ENCODE assay signal across 8 cellular contexts in genomic region chr1:205319081-205320018, GRCh38. TPM values are rescaled to one million over a fixed set of nuclear protein-coding genes. Genes with fewer than 3 reads are reported as not detected.
A peak's percentile ranks its signal among the peaks of the same experiment; 100 is the strongest.
DNase-seq lines count a peak whose midpoint lies in the region; ATAC-seq, FAIRE-seq and TF ChIP-seq lines count a peak whose summit lies in the region.

No MANE protein-coding gene starts in this region.

- peaks cover 71% of the 10 kb centered on the region for H3K79me2 ChIP-seq in MM.1S (ENCODE audit: low read length)
- no peaks in the 10 kb centered on the region for H3K79me2 ChIP-seq in endothelial cell of umbilical vein (ENCODE audit: control insufficient read depth, insufficient read depth, low read length)

- H3K4me3 Mint-ChIP-seq in T-helper 2 cell treated with Interferon-gamma antibody and Interleukin-4, amounts not matched to agents 5 μg/mL and 100 μg/mL, for 36 hours, result peak overlapping the region; percentile 87
- H3K4me3 Mint-ChIP-seq in naive thymus-derived CD4-positive, alpha-beta T cell, result peak overlapping the region; percentile 91 to 100 (median 98)

- H3K27me3 ChIP-seq in MM.1S (replicated peaks; ENCODE audit: insufficient read depth, low read length) (no peaks in the 10 kb centered on the region), endothelial cell of umbilical vein (ENCODE audit: control insufficient read depth in 2 of 2, insufficient read depth in 2 of 2, low read length in 2 of 2) (no peaks in the 10 kb centered on the region), SJCRH30 (no peaks in the 10 kb centered on the region)
- no peaks in the 10 kb centered on the region for H3K27me3 ChIP-seq in naive thymus-derived CD4-positive, alpha-beta T cell (ENCODE audit: control insufficient read depth in 2 of 2, insufficient read depth in 2 of 2, low read length in 2 of 2)

- H3K4me2 ChIP-seq in MM.1S (ENCODE audit: low read depth, low read length) (peak overlapping the region; percentile 92), endothelial cell of umbilical vein (ENCODE audit: insufficient read depth, low read length) (no peak overlapping the region)

- H3K36me3 ChIP-seq in MM.1S (replicated peaks; ENCODE audit: insufficient read depth, low read length) (no peaks in the 10 kb centered on the region), endothelial cell of umbilical vein (ENCODE audit: control insufficient read depth in 2 of 2, extremely low read depth in 1 of 2, insufficient read depth in 2 of 2, low read length in 2 of 2) (no peaks in the 10 kb centered on the region), SJCRH30 (no peaks in the 10 kb centered on the region)
- peaks cover 0 to 18% (median 0%) of the 10 kb centered on the region in 3 experiments for H3K36me3 ChIP-seq in naive thymus-derived CD4-positive, alpha-beta T cell (ENCODE audit: control insufficient read depth in 2 of 3, insufficient read depth in 3 of 3, low read length in 3 of 3)

- dilution Hi-C loops in endothelial cell of umbilical vein (cut with MboI; ENCODE audit: extremely low pct_ligation_motif_present, low sequenced_read_pairs), result no loop called here

- peaks cover 44% of the 10 kb centered on the region for H3K27me3 Mint-ChIP-seq in T-helper 2 cell treated with Interferon-gamma antibody and Interleukin-4, amounts not matched to agents 5 μg/mL and 100 μg/mL, for 36 hours (ENCODE audit: low read depth)
- H3K27me3 Mint-ChIP-seq in naive thymus-derived CD4-positive, alpha-beta T cell, result peaks cover 0 to 8% (median 0%) of the 10 kb centered on the region in 5 donors

- no peaks in the 10 kb centered on the region for H3K9me1 ChIP-seq in endothelial cell of umbilical vein (replicated peaks; ENCODE audit: control insufficient read depth, extremely low read depth, insufficient read depth, low read length)

- no TSS peak for BruUV-seq in endothelial cell of umbilical vein (replicated peaks; lab: Mats Ljungman, UMichigan)

- no peak overlapping the region; the same call in 1 of the 2 replicates for H3K27ac ChIP-seq in MM.1S (ENCODE audit: low read length)
- no peak overlapping the region for H3K27ac ChIP-seq in endothelial cell of umbilical vein (ENCODE audit: insufficient read depth, low read depth, low read length)
- peak overlapping the region; percentile 89 for H3K27ac ChIP-seq in naive thymus-derived CD4-positive, alpha-beta T cell (ENCODE audit: low read depth, low read length)
- no peak overlapping the region for H3K27ac ChIP-seq in SJCRH30

- peak; percentile 17 for ATAC-seq in naive thymus-derived CD4-positive, alpha-beta T cell
- no peak for ATAC-seq in GM18519 (IDR thresholded peaks at IDR 0.05; ENCODE audit: low FRiP score, unreplicated experiment)

- CTCF ChIA-PET in endothelial cell of umbilical vein (lab: Charles Lee), result interaction anchor here (0.8 to 21.6 kb wide), 7 partner anchors 15 to 64 kb away, joined by 3 to 1536 read pairs (median 6); no protein-coding TSS in a partner anchor
- CTCF ChIA-PET in naive thymus-derived CD4-positive, alpha-beta T cell (lab: Charles Lee), result interaction anchor here (0.7 to 21.8 kb wide), 4 partner anchors 14 to 40 kb away, joined by 3 to 955 read pairs (median 4); no protein-coding TSS in a partner anchor

- H2AFZ ChIP-seq in MM.1S (ENCODE audit: low read length) (no peak overlapping the region), endothelial cell of umbilical vein (ENCODE audit: low read depth, low read length) (no peak overlapping the region)

- intact Hi-C loops in endothelial cell of umbilical vein (cut with micrococcal nuclease), result loop anchor here (2.0 kb wide), 1 partner anchor 179 kb away; no protein-coding TSS in a partner anchor
- intact Hi-C loops in naive thymus-derived CD4-positive, alpha-beta T cell (cut with micrococcal nuclease), result loop anchor here (2.0 to 5.0 kb wide), 3 partner anchors 35 to 197 kb away; partner anchors contain the start of genes TMCC2 (in 2 of the 2) and RBBP5 (in 1 of the 2)

- POLR2A ChIA-PET in endothelial cell of umbilical vein (lab: Charles Lee), result interaction anchor here (0.9 kb wide), 1 partner anchor 35 kb away, joined by 5 read pairs; no protein-coding TSS in a partner anchor
- POLR2A ChIA-PET in naive thymus-derived CD4-positive, alpha-beta T cell (lab: Charles Lee), result interaction anchor here (0.6 to 28.6 kb wide), 7 partner anchors 15 to 104 kb away, joined by 3 to 1119 read pairs (median 4); no protein-coding TSS in a partner anchor

- FAIRE-seq in endothelial cell of umbilical vein (lab: Jason Lieb, UNC), result peak; percentile 59

- no peaks in the 10 kb centered on the region for H3K9me2 ChIP-seq in MM.1S (replicated peaks; ENCODE audit: insufficient read depth, low read length)

- H3K27ac Mint-ChIP-seq in T-helper 2 cell treated with Interferon-gamma antibody and Interleukin-4, amounts not matched to agents 5 μg/mL and 100 μg/mL, for 36 hours, result peak overlapping the region; percentile 22
- H3K27ac Mint-ChIP-seq in naive thymus-derived CD4-positive, alpha-beta T cell, result peak overlapping the region; percentile 72 to 99 (median 92)

- H3K9me3 ChIP-seq in MM.1S (replicated peaks; ENCODE audit: insufficient read depth, low read length), result no peaks in the 10 kb centered on the region
- H3K9me3 ChIP-seq in endothelial cell of umbilical vein (replicated peaks; ENCODE audit: control insufficient read depth, insufficient read depth, low read length), result no peaks in the 10 kb centered on the region
- no peaks in the 10 kb centered on the region for H3K9me3 ChIP-seq in naive thymus-derived CD4-positive, alpha-beta T cell (ENCODE audit: control insufficient read depth in 2 of 3, low read length in 3 of 3)
- no peaks in the 10 kb centered on the region for H3K9me3 ChIP-seq in SJCRH30 (replicated peaks)

- in situ Hi-C loops in Caki2 (cut with HindIII; ENCODE audit: low pct_unique_long_range_greater_than_20kb, low sequenced_read_pairs), result no loop called here

- H4K20me1 ChIP-seq in MM.1S (ENCODE audit: insufficient read depth, low read length), result no peaks in the 10 kb centered on the region
- no peaks in the 10 kb centered on the region for H4K20me1 ChIP-seq in endothelial cell of umbilical vein (replicated peaks; ENCODE audit: control insufficient read depth, extremely low read depth, insufficient read depth, low read length)

- peaks cover 6% of the 10 kb centered on the region for H3K36me3 Mint-ChIP-seq in T-helper 2 cell treated with Interferon-gamma antibody and Interleukin-4, amounts not matched to agents 5 μg/mL and 100 μg/mL, for 36 hours (ENCODE audit: low read depth)
- H3K36me3 Mint-ChIP-seq in naive thymus-derived CD4-positive, alpha-beta T cell, result peaks cover 7 to 22% (median 20%) of the 10 kb centered on the region in 5 donors

- H3K4me3 ChIP-seq in MM.1S (ENCODE audit: low read length) (peak overlapping the region; percentile 28), endothelial cell of umbilical vein (replicated peaks in 1 of 3; ENCODE audit: insufficient read depth in 1 of 3, low read depth in 1 of 3, low read length in 3 of 3) (no peak overlapping the region), SJCRH30 (no peak overlapping the region)
- peak overlapping the region; percentile 95 for H3K4me3 ChIP-seq in naive thymus-derived CD4-positive, alpha-beta T cell (ENCODE audit: low read length)

- H3K9ac ChIP-seq in MM.1S (ENCODE audit: low read length) (peak overlapping the region; percentile 2; the same call in 1 of the 2 replicates), endothelial cell of umbilical vein (replicated peaks; ENCODE audit: extremely low read depth, insufficient read depth, low read length) (no peak overlapping the region)

- peaks cover 54% of the 10 kb centered on the region for H3K4me1 Mint-ChIP-seq in T-helper 2 cell treated with Interferon-gamma antibody and Interleukin-4, amounts not matched to agents 5 μg/mL and 100 μg/mL, for 36 hours (ENCODE audit: low read depth)
- peaks cover 48 to 73% (median 68%) of the 10 kb centered on the region in 7 donors for H3K4me1 Mint-ChIP-seq in naive thymus-derived CD4-positive, alpha-beta T cell

- DNase-seq in Caki2 (ENCODE audit: low read depth) (peak; percentile 68), MM.1S (peak; percentile 45), endothelial cell of umbilical vein (ENCODE audit: low read depth, low spot score) (peak; percentile 57), SJCRH30 (no peak), NCI-H524 (lab: John Stamatoyannopoulos, UW) (no peak)
- DNase-seq in T-helper 2 cell treated with Interferon-gamma antibody and Interleukin-4, amounts not matched to agents 5 μg/mL and 100 μg/mL, for 36 hours (ENCODE audit: low spot score), result no peak
- peak in 7 of 9 donors; percentile 37 to 56 (median 48) for DNase-seq in naive thymus-derived CD4-positive, alpha-beta T cell

- H3K9me3 Mint-ChIP-seq in T-helper 2 cell treated with Interferon-gamma antibody and Interleukin-4, amounts not matched to agents 5 μg/mL and 100 μg/mL, for 36 hours, result no peaks in the 10 kb centered on the region
- peaks cover 0 to 3% (median 0%) of the 10 kb centered on the region in 11 donors for H3K9me3 Mint-ChIP-seq in naive thymus-derived CD4-positive, alpha-beta T cell

- H3F3A ChIP-seq in MM.1S (ENCODE audit: insufficient read depth, low read length), result peaks cover 26% of the 10 kb centered on the region

- no peak for TF ChIP-seq CTCF in MM.1S (IDR thresholded peaks at IDR 0.05; ENCODE audit: low read length)
- TF ChIP-seq CTCF in endothelial cell of umbilical vein (IDR thresholded peaks at IDR 0.05; ENCODE audit: extremely low read depth in 1 of 2, insufficient read depth in 1 of 2, low read depth in 1 of 2, low read length in 2 of 2), result no peak

- TF ChIP-seq POLR2A in endothelial cell of umbilical vein (IDR thresholded peaks at IDR 0.05; ENCODE audit: low read depth, low read length), result no peak

- peaks cover 53% of the 10 kb centered on the region for H3K4me1 ChIP-seq in MM.1S (ENCODE audit: low read length)
- H3K4me1 ChIP-seq in endothelial cell of umbilical vein (ENCODE audit: control insufficient read depth, extremely low read depth, insufficient read depth, low read length), result peaks cover 18% of the 10 kb centered on the region
- peaks cover 35 to 58% of the 10 kb centered on the region in 2 donors for H3K4me1 ChIP-seq in naive thymus-derived CD4-positive, alpha-beta T cell (ENCODE audit: control insufficient read depth in 2 of 2, insufficient read depth in 2 of 2, low read length in 2 of 2)
- peaks cover 38% of the 10 kb centered on the region for H3K4me1 ChIP-seq in SJCRH30

RNA-seq across cellular contexts. Expression of gene NUAK2, which starts 2.2 kb away (rescaled TPM):
- total RNA-seq in Caki2 (2014; rRNA removed; shearing (Covaris generic); ENCODE audit: low replicate concordance), result 8.3 and 11.9 TPM in 2 replicates
- total RNA-seq in endothelial cell of umbilical vein, result 2.3 and 2.5 TPM in 2 replicates
- 1.5 and 1.8 TPM in 2 replicates for polyA plus RNA-seq in endothelial cell of umbilical vein
- polyA plus RNA-seq in endothelial cell of umbilical vein (2011; cell fraction: cytosol; rRNA removed), result 1.1 and 1.3 TPM in 2 replicates
- 1.5 and 1.6 TPM in 2 replicates for polyA plus RNA-seq in endothelial cell of umbilical vein (2011; cell fraction: nucleus; rRNA removed)
- polyA plus RNA-seq in endothelial cell of umbilical vein (2012), result 1.3 and 1.4 TPM in 2 replicates
- polyA minus RNA-seq in endothelial cell of umbilical vein, result 2.1 and 2.2 TPM in 2 replicates
- 7.4 TPM for polyA minus RNA-seq in endothelial cell of umbilical vein (2011; cell fraction: cytosol; rRNA and poly(A)+ RNA removed)
- polyA minus RNA-seq in endothelial cell of umbilical vein (2011; cell fraction: nucleus; rRNA and poly(A)+ RNA removed), result 1.8 TPM in 2 replicates
- total RNA-seq in naive thymus-derived CD4-positive, alpha-beta T cell, result 10 to 100 TPM in 4 of 5 experiments, 1 to 10 TPM in 1; 9.1 to 57.8 (median 23.0) TPM
- 10 to 100 TPM; 40.7 to 85.5 TPM for polyA plus RNA-seq in naive thymus-derived CD4-positive, alpha-beta T cell
- 2.1 and 2.2 TPM in 2 replicates for total RNA-seq in SJCRH30 (2014; rRNA removed; shearing (Covaris generic))

RNA-seq across cellular contexts. Expression of gene KLHDC8A, which starts 37.4 kb away (rescaled TPM):
- not detected in 2 replicates for total RNA-seq in Caki2 (2014; rRNA removed; shearing (Covaris generic); ENCODE audit: low replicate concordance)
- not detected in 2 replicates for total RNA-seq in endothelial cell of umbilical vein
- not detected in 2 replicates for polyA plus RNA-seq in endothelial cell of umbilical vein
- polyA plus RNA-seq in endothelial cell of umbilical vein (2011; cell fraction: cytosol; rRNA removed), result not detected in 2 replicates
- not detected in 2 replicates for polyA plus RNA-seq in endothelial cell of umbilical vein (2011; cell fraction: nucleus; rRNA removed)
- polyA plus RNA-seq in endothelial cell of umbilical vein (2012), result not detected in 2 replicates
- not detected in 2 replicates for polyA minus RNA-seq in endothelial cell of umbilical vein
- polyA minus RNA-seq in endothelial cell of umbilical vein (2011; cell fraction: cytosol; rRNA and poly(A)+ RNA removed), result not detected
- not detected in 2 replicates for polyA minus RNA-seq in endothelial cell of umbilical vein (2011; cell fraction: nucleus; rRNA and poly(A)+ RNA removed)
- not detected for total RNA-seq in naive thymus-derived CD4-positive, alpha-beta T cell
- not detected for polyA plus RNA-seq in naive thymus-derived CD4-positive, alpha-beta T cell
- not detected in 2 replicates for total RNA-seq in SJCRH30 (2014; rRNA removed; shearing (Covaris generic))

Comparison
In these comparisons a context has a peak if more than half of its experiments do, and no peak if none do; other contexts are left out.
1. DNase-seq: peak in Caki2 (single experiment), MM.1S (single experiment), endothelial cell of umbilical vein (single experiment) and naive thymus-derived CD4-positive, alpha-beta T cell (7 of 9); none in T-helper 2 cell treated with Interferon-gamma antibody and Interleukin-4, amounts not matched to agents 5 μg/mL and 100 μg/mL, for 36 hours (single experiment), SJCRH30 (0 of 2) and NCI-H524 (0 of 2).
2. H3K4me3 ChIP-seq: peak in MM.1S (single experiment) and naive thymus-derived CD4-positive, alpha-beta T cell (single experiment); none in endothelial cell of umbilical vein (0 of 3) and SJCRH30 (single experiment).